In genomic region chr14:20714593-20715250, GRCh38 we compare ENCODE assay signal across 10 cellular contexts. TPM values are rescaled to one million over a fixed set of nuclear protein-coding genes. Genes with fewer than 3 reads are reported as not detected.
A peak's percentile ranks its signal among the peaks of the same experiment; 100 is the strongest.
DNase-seq lines count a peak whose midpoint lies in the region; ATAC-seq and TF ChIP-seq lines count a peak whose summit lies in the region.
"Had no signal": no experiment of that assay in that cellular context is flagged by ENCODE, and none has a peak within 500 bp of the region (broad histone marks: within the 10 kb centered on the region; RNA-seq: fewer than 3 reads in every experiment).

No MANE protein-coding gene starts in this region.

- 12% methylated on average over 4 of the region's 4 CpGs for WGBS in prostate gland

- no peak for TF ChIP-seq POLR2A in prostate gland (IDR thresholded peaks at IDR 0.05)

- CTCF ChIA-PET in RWPE1 (lab: Yijun Ruan, JAX): no interaction called here

- intact Hi-C loops in Right ventricle myocardium inferior (cut with DNase I) (no loop called here), prostate gland (cut with DNase I) (no loop called here)

- H3K9me3 ChIP-seq in prostate gland: no peaks in the 10 kb centered on the region

- DNase-seq in CD1c-positive myeloid dendritic cell (ENCODE audit: extremely low spot score) (peak; percentile 90), RWPE1 (ENCODE audit: low spot score) (peak; percentile 77), Right ventricle myocardium inferior (ENCODE audit: missing footprints) (peak; percentile 89), prostate gland (ENCODE audit: low spot score) (peak; percentile 82), NCI-H774 (lab: John Stamatoyannopoulos, UW) (no peak)
- no peak for DNase-seq in activated CD4-positive, CD25-positive, alpha-beta regulatory T cell treated with anti-CD3 and anti-CD28 coated beads, Interleukin-2, amount 50 U/mL, for 72 hours

- no peak overlapping the region for H3K4me3 ChIP-seq in prostate gland

- H3K27ac ChIP-seq in RWPE1 (no peak overlapping the region), prostate gland (peak overlapping the region in 1 of 2 donors; percentile 47)

- no peak for TF ChIP-seq CTCF in RWPE1 (conservative IDR thresholded peaks at IDR 0.05; ENCODE audit: low read depth)
- TF ChIP-seq CTCF in prostate gland (IDR thresholded peaks at IDR 0.05): no peak

- peaks cover 2% of the 10 kb centered on the region for H3K4me1 ChIP-seq in prostate gland (replicated peaks)

- H3K36me3 ChIP-seq in prostate gland: no peaks in the 10 kb centered on the region

- no peaks in the 10 kb centered on the region for H3K27me3 ChIP-seq in prostate gland (replicated peaks; ENCODE audit: insufficient read depth)

- peak; percentile 80 for ATAC-seq in Right ventricle myocardium inferior
- ATAC-seq in HG02981 (IDR thresholded peaks at IDR 0.05; ENCODE audit: unreplicated experiment): no peak
- ATAC-seq in GM21360 (IDR thresholded peaks at IDR 0.05; ENCODE audit: unreplicated experiment): no peak
- ATAC-seq: natural killer cell treated with Interleukin-12 subunit alpha and Interleukin-12 subunit beta and Interleukin-15 and Interleukin-18, amount 100 ng/mL, for 72 hours had no signal

- POLR2A ChIA-PET in RWPE1 (lab: Yijun Ruan, JAX; ENCODE audit: low non-redundant PET): no interaction called here

RNA-seq across cellular contexts. Expression of gene ANG, which starts 26.2 kb away (rescaled TPM):
- 4.5 TPM for total RNA-seq in Right ventricle myocardium inferior
- total RNA-seq in prostate gland: 10 to 100 TPM; 58.6 to 78.2 TPM

RNA-seq across cellular contexts. Expression of gene RNASE4, which starts 30.4 kb away (rescaled TPM):
- total RNA-seq in Right ventricle myocardium inferior: 11.9 TPM
- 100 to 1,000 TPM in 1 of 2 donors, 10 to 100 TPM in 1; 71.6 to 150 TPM for total RNA-seq in prostate gland

RNA-seq across cellular contexts. Expression of gene EDDM3A, which starts 31.0 kb away (rescaled TPM):
- total RNA-seq in Right ventricle myocardium inferior: not detected
- not detected for total RNA-seq in prostate gland
- total RNA-seq: natural killer cell treated with Interleukin-12 subunit alpha and Interleukin-12 subunit beta and Interleukin-15 and Interleukin-18, amount 100 ng/mL, for 72 hours; temporal lobe had no signal

RNA-seq across cellular contexts. Expression of gene EDDM3B, which starts 53.5 kb away (rescaled TPM):
- total RNA-seq in Right ventricle myocardium inferior (not detected), prostate gland (not detected)
- total RNA-seq: natural killer cell treated with Interleukin-12 subunit alpha and Interleukin-12 subunit beta and Interleukin-15 and Interleukin-18, amount 100 ng/mL, for 72 hours; temporal lobe had no signal

Comparison
In these comparisons a context has a peak if more than half of its experiments do, and no peak if none do; other contexts are left out.
1. DNase-seq: peak in CD1c-positive myeloid dendritic cell (single experiment), RWPE1 (single experiment), Right ventricle myocardium inferior (single experiment) and prostate gland (single experiment); none in NCI-H774 (single experiment) and activated CD4-positive, CD25-positive, alpha-beta regulatory T cell treated with anti-CD3 and anti-CD28 coated beads, Interleukin-2, amount 50 U/mL, for 72 hours (single experiment).
2. RNA of gene ANG, which starts 26.2 kb away (total RNA-seq): 58.6 to 78.2 TPM in prostate gland; 4.5 TPM in Right ventricle myocardium inferior (single experiment); every median in the first group is over 10 times any median in the second.